ENCODE assay signal across 1 cellular context in the genomic region with DNA sequence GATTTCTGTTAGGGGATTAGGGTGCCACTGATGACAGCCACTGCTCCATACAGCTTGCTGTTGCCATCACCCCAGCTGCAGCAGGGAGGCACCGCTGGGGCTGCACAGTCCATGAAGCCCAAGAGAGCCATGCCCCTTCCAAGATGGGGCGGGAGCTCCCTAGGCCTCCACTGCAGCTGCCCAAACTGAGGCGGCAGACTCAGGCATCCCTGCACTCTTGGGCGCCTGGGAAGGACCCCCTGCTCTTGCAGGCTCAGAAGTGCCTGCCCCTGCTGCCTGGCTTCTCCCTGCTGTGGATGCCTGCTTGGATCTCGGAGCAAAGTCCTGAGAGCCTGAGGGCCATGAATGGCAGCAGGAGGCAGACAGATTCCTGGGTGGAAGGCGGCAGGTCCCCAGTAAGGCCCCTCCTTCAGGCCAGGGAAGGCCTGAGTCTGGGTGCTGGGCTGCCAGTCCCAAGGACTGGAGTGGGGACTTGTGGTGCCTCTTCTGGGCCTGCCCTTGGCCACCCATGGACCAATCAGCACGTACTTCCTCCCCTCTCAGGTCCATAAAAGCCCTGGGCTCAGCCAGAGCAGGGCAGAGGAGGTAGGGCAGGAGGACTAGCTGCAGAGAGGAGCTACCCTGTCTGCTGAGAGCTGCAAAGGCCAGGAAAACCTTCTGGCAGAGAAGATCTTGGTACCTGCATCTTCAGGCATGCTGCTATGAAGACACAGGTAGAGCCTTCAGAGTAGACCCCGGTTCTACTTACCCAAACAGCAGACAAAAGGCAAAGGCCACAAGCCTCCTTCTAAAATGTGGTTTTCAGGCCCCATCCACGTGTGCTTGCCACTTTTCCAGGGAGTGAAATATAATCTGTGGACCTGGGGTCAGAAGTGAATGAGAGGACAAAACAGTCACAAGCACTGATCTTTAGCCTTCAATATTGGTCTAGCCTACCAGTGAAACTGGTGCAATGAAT.
TF ChIP-seq lines count a peak whose summit lies in the region.

No MANE protein-coding gene starts in this region.

TF ChIP-seq in HepG2, 621 proteins besides CTCF, POLR2A, EP300 and RAD21 (continued from another document and continues in another):
- TF ChIP-seq, protein P1, sequence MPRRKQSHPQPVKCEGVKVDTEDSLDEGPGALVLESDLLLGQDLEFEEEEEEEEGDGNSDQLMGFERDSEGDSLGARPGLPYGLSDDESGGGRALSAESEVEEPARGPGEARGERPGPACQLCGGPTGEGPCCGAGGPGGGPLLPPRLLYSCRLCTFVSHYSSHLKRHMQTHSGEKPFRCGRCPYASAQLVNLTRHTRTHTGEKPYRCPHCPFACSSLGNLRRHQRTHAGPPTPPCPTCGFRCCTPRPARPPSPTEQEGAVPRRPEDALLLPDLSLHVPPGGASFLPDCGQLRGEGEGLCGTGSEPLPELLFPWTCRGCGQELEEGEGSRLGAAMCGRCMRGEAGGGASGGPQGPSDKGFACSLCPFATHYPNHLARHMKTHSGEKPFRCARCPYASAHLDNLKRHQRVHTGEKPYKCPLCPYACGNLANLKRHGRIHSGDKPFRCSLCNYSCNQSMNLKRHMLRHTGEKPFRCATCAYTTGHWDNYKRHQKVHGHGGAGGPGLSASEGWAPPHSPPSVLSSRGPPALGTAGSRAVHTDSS (CRISPR knock-in tag; conservative IDR thresholded peaks at IDR 0.05): no peak
- TF ChIP-seq ZSCAN20 (CRISPR knock-in tag; IDR thresholded peaks at IDR 0.05; ENCODE audit: borderline replicate concordance) (no peak), CENPBD1 (CRISPR knock-in tag; IDR thresholded peaks at IDR 0.05; ENCODE audit: borderline replicate concordance, low read depth) (no peak), ZNF703 (CRISPR knock-in tag; IDR thresholded peaks at IDR 0.05; ENCODE audit: borderline replicate concordance) (no peak; the same call in 1 of the 2 replicates), BCL6 (CRISPR knock-in tag; IDR thresholded peaks at IDR 0.05) (peak; percentile 29), ATAD3A (CRISPR knock-in tag; IDR thresholded peaks at IDR 0.05) (no peak), SP1 (IDR thresholded peaks at IDR 0.05) (no peak), SP1 (CRISPR knock-in tag; IDR thresholded peaks at IDR 0.05) (no peak), PCBP1 (IDR thresholded peaks at IDR 0.05; ENCODE audit: borderline replicate concordance, low read depth, low read length) (no peak), REST (IDR thresholded peaks at IDR 0.05; ENCODE audit: borderline replicate concordance in 1 of 2, low read depth in 1 of 2, low read length in 2 of 2) (peak in 1 of 2 experiments; percentile 32; a peak in 1 of 4 replicates), SSRP1 (CRISPR knock-in tag; IDR thresholded peaks at IDR 0.05) (no peak), PBX3 (CRISPR knock-in tag; IDR thresholded peaks at IDR 0.05; ENCODE audit: borderline replicate concordance) (no peak), CEBPB (IDR thresholded peaks at IDR 0.05; ENCODE audit: borderline replicate concordance, low read depth, low read length) (no peak), ZNF44 (CRISPR knock-in tag; IDR thresholded peaks at IDR 0.05) (no peak), ZNF772 (CRISPR knock-in tag; IDR thresholded peaks at IDR 0.05) (no peak), HOXA7 (CRISPR knock-in tag; IDR thresholded peaks at IDR 0.05) (no peak), GFI1 (CRISPR knock-in tag; IDR thresholded peaks at IDR 0.05; ENCODE audit: borderline replicate concordance) (peak; percentile 53; the same call in 1 of the 2 replicates), ZNF850 (CRISPR knock-in tag; conservative IDR thresholded peaks at IDR 0.05) (no peak), ZNF782 (CRISPR knock-in tag; IDR thresholded peaks at IDR 0.05; ENCODE audit: borderline replicate concordance) (no peak), ZBTB40 (IDR thresholded peaks at IDR 0.05) (no peak), ZBTB40 (CRISPR knock-in tag; IDR thresholded peaks at IDR 0.05) (peak; percentile 77), SRF (IDR thresholded peaks at IDR 0.05; ENCODE audit: low read depth, low read length) (peak; percentile 45; the same call in 1 of the 2 replicates), MLX (CRISPR knock-in tag; IDR thresholded peaks at IDR 0.05) (peak; percentile 90), ZNF501 (CRISPR knock-in tag; IDR thresholded peaks at IDR 0.05) (peak; percentile 94), ZFP82 (CRISPR knock-in tag; IDR thresholded peaks at IDR 0.05; ENCODE audit: borderline replicate concordance) (no peak), TBX3 (IDR thresholded peaks at IDR 0.05; ENCODE audit: borderline replicate concordance) (no peak), FOXA3 (CRISPR knock-in tag; IDR thresholded peaks at IDR 0.05) (peak; percentile 36), GTF2F1 (IDR thresholded peaks at IDR 0.05; ENCODE audit: low read length) (0 out of 2 replicates have a peak, but pooled peaks have one; percentile 45)
- TF ChIP-seq, protein P2, sequence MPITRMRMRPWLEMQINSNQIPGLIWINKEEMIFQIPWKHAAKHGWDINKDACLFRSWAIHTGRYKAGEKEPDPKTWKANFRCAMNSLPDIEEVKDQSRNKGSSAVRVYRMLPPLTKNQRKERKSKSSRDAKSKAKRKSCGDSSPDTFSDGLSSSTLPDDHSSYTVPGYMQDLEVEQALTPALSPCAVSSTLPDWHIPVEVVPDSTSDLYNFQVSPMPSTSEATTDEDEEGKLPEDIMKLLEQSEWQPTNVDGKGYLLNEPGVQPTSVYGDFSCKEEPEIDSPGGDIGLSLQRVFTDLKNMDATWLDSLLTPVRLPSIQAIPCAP (CRISPR knock-in tag; IDR thresholded peaks at IDR 0.05; ENCODE audit: low read depth): no peak
- TF ChIP-seq, protein P3, sequence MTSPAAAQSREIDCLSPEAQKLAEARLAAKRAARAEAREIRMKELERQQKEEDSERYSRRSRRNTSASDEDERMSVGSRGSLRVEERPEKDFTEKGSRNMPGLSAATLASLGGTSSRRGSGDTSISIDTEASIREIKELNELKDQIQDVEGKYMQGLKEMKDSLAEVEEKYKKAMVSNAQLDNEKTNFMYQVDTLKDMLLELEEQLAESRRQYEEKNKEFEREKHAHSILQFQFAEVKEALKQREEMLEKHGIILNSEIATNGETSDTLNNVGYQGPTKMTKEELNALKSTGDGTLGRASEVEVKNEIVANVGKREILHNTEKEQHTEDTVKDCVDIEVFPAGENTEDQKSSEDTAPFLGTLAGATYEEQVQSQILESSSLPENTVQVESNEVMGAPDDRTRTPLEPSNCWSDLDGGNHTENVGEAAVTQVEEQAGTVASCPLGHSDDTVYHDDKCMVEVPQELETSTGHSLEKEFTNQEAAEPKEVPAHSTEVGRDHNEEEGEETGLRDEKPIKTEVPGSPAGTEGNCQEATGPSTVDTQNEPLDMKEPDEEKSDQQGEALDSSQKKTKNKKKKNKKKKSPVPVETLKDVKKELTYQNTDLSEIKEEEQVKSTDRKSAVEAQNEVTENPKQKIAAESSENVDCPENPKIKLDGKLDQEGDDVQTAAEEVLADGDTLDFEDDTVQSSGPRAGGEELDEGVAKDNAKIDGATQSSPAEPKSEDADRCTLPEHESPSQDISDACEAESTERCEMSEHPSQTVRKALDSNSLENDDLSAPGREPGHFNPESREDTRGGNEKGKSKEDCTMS (CRISPR knock-in tag; conservative IDR thresholded peaks at IDR 0.05): no peak
